8 cellular contexts compared by ENCODE assay signal in the genomic region with DNA sequence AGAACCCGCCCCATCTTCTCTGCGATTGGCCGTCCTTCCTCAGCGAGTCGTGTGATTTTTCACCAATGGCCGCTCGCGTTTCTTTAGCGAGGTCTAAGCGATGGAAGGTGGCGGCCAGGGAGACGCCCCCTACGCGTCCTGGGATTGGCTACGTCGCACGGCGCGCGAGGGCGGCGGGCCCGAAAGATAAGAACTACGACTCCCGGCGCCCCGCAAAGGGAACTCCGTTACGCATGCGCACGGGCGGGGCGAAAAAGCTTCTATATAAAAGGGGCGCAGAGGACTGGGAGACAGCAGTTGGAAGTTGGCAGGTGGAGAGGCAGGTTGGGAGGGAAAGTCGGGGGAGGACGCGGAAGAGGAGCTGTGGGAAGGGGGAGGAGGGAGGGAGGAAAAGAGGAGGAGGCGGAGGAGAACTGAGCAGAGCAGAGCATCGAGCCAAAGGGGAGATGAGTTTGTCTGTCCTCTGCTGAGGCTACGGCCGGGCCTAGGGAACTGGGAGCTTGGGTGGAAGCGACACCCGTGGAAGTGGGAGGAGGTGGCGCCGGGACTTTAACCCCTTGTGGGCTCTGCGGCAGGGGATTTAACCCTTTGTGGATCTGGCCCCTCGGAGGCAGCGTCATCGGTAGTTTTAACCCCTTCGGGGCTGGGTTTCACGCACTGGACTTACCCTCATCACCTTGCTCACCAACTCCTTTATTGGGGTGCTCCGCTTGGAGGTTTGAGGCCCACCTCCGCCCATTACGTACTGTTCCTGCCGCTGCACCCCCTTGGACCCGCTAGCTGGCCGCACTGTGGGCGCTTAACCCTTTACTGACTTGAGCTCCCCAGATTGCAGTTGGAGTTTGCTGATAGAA. TPM values are rescaled to one million over a fixed set of nuclear protein-coding genes. Genes with fewer than 3 reads are reported as not detected.
DNase-seq lines count a peak whose midpoint lies in the region; ATAC-seq, FAIRE-seq and TF ChIP-seq lines count a peak whose summit lies in the region.

A gene with protein sequence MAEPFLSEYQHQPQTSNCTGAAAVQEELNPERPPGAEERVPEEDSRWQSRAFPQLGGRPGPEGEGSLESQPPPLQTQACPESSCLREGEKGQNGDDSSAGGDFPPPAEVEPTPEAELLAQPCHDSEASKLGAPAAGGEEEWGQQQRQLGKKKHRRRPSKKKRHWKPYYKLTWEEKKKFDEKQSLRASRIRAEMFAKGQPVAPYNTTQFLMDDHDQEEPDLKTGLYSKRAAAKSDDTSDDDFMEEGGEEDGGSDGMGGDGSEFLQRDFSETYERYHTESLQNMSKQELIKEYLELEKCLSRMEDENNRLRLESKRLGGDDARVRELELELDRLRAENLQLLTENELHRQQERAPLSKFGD (plus strand): TSS at position 293 of the 854 bp plus-strand sequence. CDS start 716 bp downstream, outside the sequence.

- 0% methylated on average over 57 to 58 of the region's 58 CpGs for WGBS in pancreas, 2 donors

- H3K4me3 ChIP-seq in GM12865 (ENCODE audit: low read depth, low read length) (peak within 1 kb of the TSS; percentile 91), adipocyte (ENCODE audit: low read length) (peak within 1 kb of the TSS; percentile 98), pancreas (peak within 1 kb of the TSS; percentile 55 to 81 (median 73)), tibial artery (peak within 1 kb of the TSS; percentile 74 to 78)

- intact Hi-C loops in Right ventricle myocardium superior (cut with DNase I), result loop anchor here (1.0 kb wide), 1 partner anchor 13 kb away; the partner anchor contains the start of gene HEXIM2
- intact Hi-C loops in pancreas (cut with DNase I), result no loop called here
- intact Hi-C loops in tibial artery (cut with DNase I; ENCODE audit: low total_unique reads), result no loop called here

- peak within 1 kb of the TSS; percentile 86 to 100 (median 94) for H3K27ac ChIP-seq in pancreas
- H3K27ac ChIP-seq in tibial artery, result peak within 1 kb of the TSS; percentile 97 to 99

- FAIRE-seq in pancreas (lab: Jason Lieb, UNC), result peak; percentile 94

- ATAC-seq in HG02798 (IDR thresholded peaks at IDR 0.05; ENCODE audit: poor library complexity, unreplicated experiment), result peak; percentile 77
- peak; percentile 78 for ATAC-seq in Right ventricle myocardium superior (ENCODE audit: poor library complexity)
- peak; percentile 72 to 82 (median 77) for ATAC-seq in pancreas

- H3K9me3 ChIP-seq in adipocyte (ENCODE audit: control insufficient read depth, low read length) (no peaks in the 10 kb centered on the region), pancreas (no peaks in the 10 kb centered on the region), tibial artery (no peaks in the 10 kb centered on the region)

- DNase-seq in GM12865 (ENCODE audit: low read depth), result peak; percentile 100
- peak; percentile 100 for DNase-seq in NCI-H1436 (lab: John Stamatoyannopoulos, UW)
- peak; percentile 99 for DNase-seq in T follicular helper cell (ENCODE audit: low read depth)
- DNase-seq in adipocyte (ENCODE audit: low read depth), result peak; percentile 100
- DNase-seq in Right ventricle myocardium superior, result peak; percentile 100
- peak; percentile 99 for DNase-seq in pancreas
- peak; percentile 99 to 100 for DNase-seq in tibial artery

- TF ChIP-seq CTCF in GM12865 (IDR thresholded peaks at IDR 0.05; ENCODE audit: insufficient read depth, low read depth, low read length, missing control alignments), result no peak
- TF ChIP-seq CTCF in pancreas (IDR thresholded peaks at IDR 0.05), result no peak
- TF ChIP-seq CTCF in tibial artery (IDR thresholded peaks at IDR 0.05), result no peak

- H3K36me3 ChIP-seq in adipocyte (ENCODE audit: control insufficient read depth, insufficient read depth, low read length, severe bottlenecking), result no peaks in the 10 kb centered on the region
- H3K36me3 ChIP-seq in pancreas, result no peaks in the 10 kb centered on the region
- H3K36me3 ChIP-seq in tibial artery, result no peaks in the 10 kb centered on the region

- no peaks in the 10 kb centered on the region for H3K27me3 ChIP-seq in adipocyte (replicated peaks; ENCODE audit: control insufficient read depth, insufficient read depth, low read length)
- no peaks in the 10 kb centered on the region for H3K27me3 ChIP-seq in pancreas
- no peaks in the 10 kb centered on the region for H3K27me3 ChIP-seq in tibial artery

- H3K9ac ChIP-seq in adipocyte (ENCODE audit: low read length), result peak within 1 kb of the TSS; percentile 99

- H3K4me1 ChIP-seq in adipocyte (ENCODE audit: control insufficient read depth, insufficient read depth, low read length) (peaks cover 38% of the 10 kb centered on the region), pancreas (peaks cover 16 to 28% (median 21%) of the 10 kb centered on the region in 3 donors), tibial artery (peaks cover 0 to 61% (median 53%) of the 10 kb centered on the region in 4 donors)

RNA-seq across cellular contexts. Expression of the gene that starts here (rescaled TPM):
- 31.2 TPM for total RNA-seq in Right ventricle myocardium superior
- total RNA-seq in pancreas, result 10 to 100 TPM in 5 of 6 donors, 1 to 10 TPM in 1; 6.8 to 16.2 (median 12.0) TPM
- polyA plus RNA-seq in pancreas, result 10 to 100 TPM; 10.9 to 17.2 TPM

Comparison
In these comparisons a context has a peak if more than half of its experiments do, and no peak if none do; other contexts are left out.
1. Peak in every context shown above with its lines: DNase-seq, ATAC-seq, H3K4me3 ChIP-seq and H3K27ac ChIP-seq.